25 cellular contexts compared by ENCODE assay signal in genomic region chr15:26191216-26191615, GRCh38.
"Had no signal": no experiment of that assay in that cellular context is flagged by ENCODE, and none has a peak within 500 bp of the region (broad histone marks: within the 10 kb centered on the region; RNA-seq: fewer than 3 reads in every experiment).

No MANE protein-coding gene starts in this region.

- H3K36me3 Mint-ChIP-seq: natural killer cell treated with Interleukin-12 subunit alpha and Interleukin-12 subunit beta and Interleukin-15 and Interleukin-18, amount 100 ng/mL, for 72 hours; stimulated activated naive B cell treated with anti-CD40 and anti-IgM and Interleukin-4, amounts not matched to agents 10 μg/mL and 1 μg/mL and 100 μg/mL, for 72 hours had no signal

- H3K9me3 Mint-ChIP-seq: dendritic cell treated with granulocyte-macrophage colony-stimulating factor and Interleukin-4, amounts not matched to agents 40 ng/mL and 50 ng/mL, for 4 days; stimulated activated naive B cell treated with anti-CD40 and anti-IgM and Interleukin-4, amounts not matched to agents 10 μg/mL and 1 μg/mL and 100 μg/mL, for 72 hours; stimulated activated naive CD8-positive, alpha-beta T cell treated with anti-CD3 and anti-CD28 coated beads, Interleukin-15, amount 100 ng/mL, for 72 hours had no signal

- H3K4me3 Mint-ChIP-seq: dendritic cell treated with granulocyte-macrophage colony-stimulating factor and Interleukin-4, amounts not matched to agents 40 ng/mL and 50 ng/mL, for 4 days; effector memory CD8-positive, alpha-beta T cell; natural killer cell treated with Interleukin-12 subunit alpha and Interleukin-12 subunit beta and Interleukin-15 and Interleukin-18, amount 100 ng/mL, for 72 hours; stimulated activated naive B cell treated with anti-CD40 and anti-IgM and Interleukin-4, amounts not matched to agents 10 μg/mL and 1 μg/mL and 100 μg/mL, for 72 hours; stimulated activated naive CD8-positive, alpha-beta T cell treated with anti-CD3 and anti-CD28 coated beads, Interleukin-15, amount 100 ng/mL, for 72 hours had no signal

- H3K36me3 ChIP-seq: esophagus squamous epithelium, left lung, pancreas, spleen, transverse colon had no signal

- DNase-seq: cerebellar nuclear complex; effector memory CD8-positive, alpha-beta T cell; esophagus squamous epithelium; foreskin melanocyte; hypothalamus; kidney glomerular epithelial cell; left lung; mesenchymal stem cell; midbrain; occipital lobe; pancreas; spleen; stimulated activated CD4-positive, alpha-beta T cell treated with anti-CD3 and anti-CD28 coated beads, Interleukin-15, amount 100 ng/mL, for 24 hours; stimulated activated CD4-positive, alpha-beta T cell treated with anti-CD3 and anti-CD28 coated beads, Interleukin-2, amount 100 ng/mL, for 24 hours; stimulated activated CD4-positive, alpha-beta T cell treated with anti-CD3 and anti-CD28 coated beads, Interleukin-4, amount 100 ng/mL, for 4 hours; stimulated activated naive B cell treated with anti-CD40 and anti-IgM and Interleukin-4, amounts not matched to agents 10 μg/mL and 1 μg/mL and 100 μg/mL, for 72 hours; stimulated activated naive CD8-positive, alpha-beta T cell treated with anti-CD3 and anti-CD28 coated beads, Interleukin-15, amount 100 ng/mL, for 72 hours; testis; transverse colon had no signal

- H3K27me3 ChIP-seq: esophagus squamous epithelium, left lung, pancreas, spleen, testis, transverse colon had no signal

- ATAC-seq: effector memory CD8-positive, alpha-beta T cell; left lung; natural killer cell treated with Interleukin-12 subunit alpha and Interleukin-12 subunit beta and Interleukin-15 and Interleukin-18, amount 100 ng/mL, for 72 hours; pancreas; sciatic nerve; stimulated activated naive B cell treated with anti-CD40 and anti-IgM and Interleukin-4, amounts not matched to agents 10 μg/mL and 1 μg/mL and 100 μg/mL, for 72 hours; stimulated activated naive CD8-positive, alpha-beta T cell treated with anti-CD3 and anti-CD28 coated beads, Interleukin-15, amount 100 ng/mL, for 72 hours had no signal

- H3K27ac ChIP-seq: epithelial cell of prostate, esophagus squamous epithelium, left lung, pancreas, spleen, testis, transverse colon had no signal

- H3K9me3 ChIP-seq: esophagus squamous epithelium, left lung, pancreas, testis, transverse colon had no signal

- H3K27ac Mint-ChIP-seq: dendritic cell treated with granulocyte-macrophage colony-stimulating factor and Interleukin-4, amounts not matched to agents 40 ng/mL and 50 ng/mL, for 4 days; effector memory CD8-positive, alpha-beta T cell; natural killer cell treated with Interleukin-12 subunit alpha and Interleukin-12 subunit beta and Interleukin-15 and Interleukin-18, amount 100 ng/mL, for 72 hours; progenitor cell of endocrine pancreas; stimulated activated naive B cell treated with anti-CD40 and anti-IgM and Interleukin-4, amounts not matched to agents 10 μg/mL and 1 μg/mL and 100 μg/mL, for 72 hours; stimulated activated naive CD8-positive, alpha-beta T cell treated with anti-CD3 and anti-CD28 coated beads, Interleukin-15, amount 100 ng/mL, for 72 hours had no signal

- H3K4me1 ChIP-seq: esophagus squamous epithelium, left lung, pancreas, spleen, testis, transverse colon had no signal

- H3K4me1 Mint-ChIP-seq: stimulated activated naive B cell treated with anti-CD40 and anti-IgM and Interleukin-4, amounts not matched to agents 10 μg/mL and 1 μg/mL and 100 μg/mL, for 72 hours; stimulated activated naive CD8-positive, alpha-beta T cell treated with anti-CD3 and anti-CD28 coated beads, Interleukin-15, amount 100 ng/mL, for 72 hours had no signal

- H3K27me3 Mint-ChIP-seq: dendritic cell treated with granulocyte-macrophage colony-stimulating factor and Interleukin-4, amounts not matched to agents 40 ng/mL and 50 ng/mL, for 4 days; effector memory CD8-positive, alpha-beta T cell; progenitor cell of endocrine pancreas; stimulated activated naive B cell treated with anti-CD40 and anti-IgM and Interleukin-4, amounts not matched to agents 10 μg/mL and 1 μg/mL and 100 μg/mL, for 72 hours had no signal

- H3K4me3 ChIP-seq: esophagus squamous epithelium, left lung, lung, pancreas, spleen, testis, transverse colon had no signal
